ENCODE assay signal across 1 cellular context in genomic region chr1:35808376-35809155, GRCh38.
A peak's percentile ranks its signal among the peaks of the same experiment; 100 is the strongest.
TF ChIP-seq lines count a peak whose summit lies in the region.

No MANE protein-coding gene starts in this region.

TF ChIP-seq in HepG2, 621 proteins besides CTCF, POLR2A, EP300 and RAD21 (continued from another document and continues in another):
- TF ChIP-seq ZNF317 (CRISPR knock-in tag; IDR thresholded peaks at IDR 0.05) (no peak), MIER3 (CRISPR knock-in tag; IDR thresholded peaks at IDR 0.05; ENCODE audit: borderline replicate concordance) (no peak), FOXP4 (CRISPR knock-in tag; IDR thresholded peaks at IDR 0.05) (no peak), ZKSCAN1 (IDR thresholded peaks at IDR 0.05; ENCODE audit: low read length) (no peak), POGZ (CRISPR knock-in tag; IDR thresholded peaks at IDR 0.05) (peak; percentile 39; the same call in 1 of the 2 replicates), BATF2 (CRISPR knock-in tag; IDR thresholded peaks at IDR 0.05) (no peak), FOXA1 (IDR thresholded peaks at IDR 0.05) (no peak), FOXA1 (CRISPR knock-in tag; IDR thresholded peaks at IDR 0.05) (no peak), ZNF784 (CRISPR knock-in tag; IDR thresholded peaks at IDR 0.05; ENCODE audit: borderline replicate concordance) (no peak), ZHX1 (CRISPR knock-in tag; IDR thresholded peaks at IDR 0.05; ENCODE audit: low read depth) (no peak), ZNF546 (CRISPR knock-in tag; conservative IDR thresholded peaks at IDR 0.05) (no peak), GABPB1 (CRISPR knock-in tag; IDR thresholded peaks at IDR 0.05) (peak; percentile 29; the same call in 1 of the 2 replicates), IRX3 (CRISPR knock-in tag; IDR thresholded peaks at IDR 0.05; ENCODE audit: borderline replicate concordance, low read depth) (no peak), MEF2D (CRISPR knock-in tag; IDR thresholded peaks at IDR 0.05) (no peak), IRF2 (CRISPR knock-in tag; IDR thresholded peaks at IDR 0.05) (no peak), ZNF383 (CRISPR knock-in tag; IDR thresholded peaks at IDR 0.05; ENCODE audit: borderline replicate concordance) (no peak), ZHX2 (IDR thresholded peaks at IDR 0.05; ENCODE audit: low read depth) (no peak), ZHX2 (CRISPR knock-in tag; IDR thresholded peaks at IDR 0.05; ENCODE audit: borderline replicate concordance) (no peak), SOX5 (CRISPR knock-in tag; IDR thresholded peaks at IDR 0.05; ENCODE audit: borderline replicate concordance) (no peak), HMGA1 (CRISPR knock-in tag; conservative IDR thresholded peaks at IDR 0.05) (no peak), ZNF230 (CRISPR knock-in tag; IDR thresholded peaks at IDR 0.05) (no peak), MYC (CRISPR knock-in tag; IDR thresholded peaks at IDR 0.05; ENCODE audit: borderline replicate concordance) (no peak), ZIK1 (CRISPR knock-in tag; IDR thresholded peaks at IDR 0.05; ENCODE audit: borderline replicate concordance, low read depth) (0 out of 2 replicates have a peak, but pooled peaks have one; percentile 42), MNT (IDR thresholded peaks at IDR 0.05) (no peak), ZNF142 (CRISPR knock-in tag; IDR thresholded peaks at IDR 0.05) (no peak)
